In genomic region chr21:45270306-45270821, GRCh38 we compare ENCODE assay signal across 2 cellular contexts.
TF ChIP-seq lines count a peak whose summit lies in the region.

No MANE protein-coding gene starts in this region.

TF ChIP-seq in GM23338, 12 proteins besides CTCF, POLR2A, EP300 and RAD21:
- TF ChIP-seq ETS1 (IDR thresholded peaks at IDR 0.05) (no peak), EZH2phosphoT487 (IDR thresholded peaks at IDR 0.05; ENCODE audit: unreplicated experiment) (no peak), NANOG (IDR thresholded peaks at IDR 0.05; ENCODE audit: borderline replicate concordance) (no peak), ZNF331 (CRISPR knock-in tag; IDR thresholded peaks at IDR 0.05; ENCODE audit: low read depth) (no peak), REST (IDR thresholded peaks at IDR 0.05; ENCODE audit: unreplicated experiment) (no peak), ZNF462 (CRISPR knock-in tag; IDR thresholded peaks at IDR 0.05) (no peak), STAT1 (IDR thresholded peaks at IDR 0.05; ENCODE audit: unreplicated experiment) (no peak), ZNF114 (CRISPR knock-in tag; IDR thresholded peaks at IDR 0.05) (no peak), CREB1 (CRISPR knock-in tag; IDR thresholded peaks at IDR 0.05; ENCODE audit: low read depth) (no peak)

TF ChIP-seq in HepG2, 621 proteins besides CTCF, POLR2A, EP300 and RAD21:
- TF ChIP-seq ZMYM4 (CRISPR knock-in tag; IDR thresholded peaks at IDR 0.05) (peak; percentile 61; the same call in 1 of the 2 replicates), ZBTB38 (CRISPR knock-in tag; IDR thresholded peaks at IDR 0.05) (peak; percentile 24; the same call in 1 of the 2 replicates), WIZ (CRISPR knock-in tag; IDR thresholded peaks at IDR 0.05) (no peak), SMC3 (IDR thresholded peaks at IDR 0.05; ENCODE audit: low read length) (0 out of 2 replicates have a peak, but pooled peaks have one; percentile 6), ZNF574 (CRISPR knock-in tag; IDR thresholded peaks at IDR 0.05) (peak; percentile 98), STAG1 (CRISPR knock-in tag; IDR thresholded peaks at IDR 0.05) (peak; percentile 23; the same call in 1 of the 2 replicates), ZBTB33 (CRISPR knock-in tag; IDR thresholded peaks at IDR 0.05) (peak; percentile 73), ZNF878 (CRISPR knock-in tag; IDR thresholded peaks at IDR 0.05) (no peak), ZNF326 (CRISPR knock-in tag; IDR thresholded peaks at IDR 0.05; ENCODE audit: borderline replicate concordance) (no peak)
